Comparison of ENCODE assay signal across 14 cellular contexts in genomic region chr7:150875791-150876190, GRCh38. TPM values are rescaled to one million over a fixed set of nuclear protein-coding genes. Genes with fewer than 3 reads are reported as not detected.
A peak's percentile ranks its signal among the peaks of the same experiment; 100 is the strongest.
DNase-seq lines count a peak whose midpoint lies in the region; ATAC-seq, FAIRE-seq and TF ChIP-seq lines count a peak whose summit lies in the region.
"Had no signal": no experiment of that assay in that cellular context is flagged by ENCODE, and none has a peak within 500 bp of the region (broad histone marks: within the 10 kb centered on the region; RNA-seq: fewer than 3 reads in every experiment).

No MANE protein-coding gene starts in this region.

- peaks cover under 1% of the 10 kb centered on the region; the same call in 1 of the 3 replicates for H3K9me3 ChIP-seq in A549
- no peaks in the 10 kb centered on the region for H3K9me3 ChIP-seq in mammary epithelial cell (replicated peaks; ENCODE audit: insufficient read depth, low read length)
- H3K9me3 ChIP-seq in Peyer's patch, result peaks cover 0 to 2% (median 0%) of the 10 kb centered on the region in 4 donors

- POLR2A ChIA-PET in A549 (lab: Yijun Ruan, JAX), result no interaction called here
- POLR2A ChIA-PET in activated CD4-positive, alpha-beta T cell treated with anti-CD3 and anti-CD28 coated beads, Interleukin-2, amount 10 ng/mL, durations not matched to agents 7 days and 5 days (lab: Charles Lee), result no interaction called here

- no peaks in the 10 kb centered on the region for H3K27me3 ChIP-seq in mammary epithelial cell (ENCODE audit: insufficient read depth, low read length)
- H3K27me3 ChIP-seq in Peyer's patch, result no peaks in the 10 kb centered on the region
- H3K27me3 ChIP-seq: heart left ventricle, tibial nerve had no signal

- no peak for TF ChIP-seq POLR2A in A549 (IDR thresholded peaks at IDR 0.05; ENCODE audit: low read length)
- no peak for TF ChIP-seq POLR2A in NB4 (IDR thresholded peaks at IDR 0.05; ENCODE audit: extremely low read depth, insufficient read length)
- TF ChIP-seq POLR2A in Peyer's patch (IDR thresholded peaks at IDR 0.05), result no peak

- intact Hi-C loops in mammary epithelial cell (cut with micrococcal nuclease), result loop anchor here (2.0 to 5.0 kb wide), 2 partner anchors 112 to 427 kb away; no protein-coding TSS in a partner anchor

- TF ChIP-seq CTCF in A549 (IDR thresholded peaks at IDR 0.05) (no peak), NB4 (IDR thresholded peaks at IDR 0.05; ENCODE audit: low read depth, low read length) (peak; percentile 9), mammary epithelial cell (conservative IDR thresholded peaks at IDR 0.05 in 1 of 2, IDR thresholded peaks at IDR 0.05 in 1 of 2; ENCODE audit: extremely low read depth in 1 of 2, insufficient read depth in 1 of 2, low read depth in 1 of 2, low read length in 2 of 2) (peak; percentile 23 to 30), Peyer's patch (IDR thresholded peaks at IDR 0.05) (peak in 3 of 6 experiments; percentile 33 to 46 (median 38))

- BruUV-seq in mammary epithelial cell (replicated peaks; lab: Mats Ljungman, UMichigan), result no TSS peak

- no peak overlapping the region for H3K4me3 Mint-ChIP-seq in activated CD4-positive, alpha-beta T cell treated with anti-CD3 and anti-CD28 coated beads, Interleukin-2, amount 10 ng/mL, durations not matched to agents 7 days and 5 days
- H3K4me3 Mint-ChIP-seq: activated CD8-positive, alpha-beta T cell treated with anti-CD3 and anti-CD28 coated beads for 36 hours; activated naive CD8-positive, alpha-beta T cell had no signal

- no peak overlapping the region for H3K27ac Mint-ChIP-seq in activated CD4-positive, alpha-beta T cell treated with anti-CD3 and anti-CD28 coated beads, Interleukin-2, amount 10 ng/mL, durations not matched to agents 7 days and 5 days
- H3K27ac Mint-ChIP-seq: activated CD8-positive, alpha-beta T cell treated with anti-CD3 and anti-CD28 coated beads for 36 hours; activated naive CD8-positive, alpha-beta T cell had no signal

- H3K27ac ChIP-seq in A549 (no peak overlapping the region), mammary epithelial cell (ENCODE audit: insufficient read depth, low read depth, low read length) (no peak overlapping the region), Peyer's patch (no peak overlapping the region)
- H3K27ac ChIP-seq: heart left ventricle had no signal

- no peak overlapping the region for H3K4me3 ChIP-seq in A549
- no peak overlapping the region for H3K4me3 ChIP-seq in NB4 (ENCODE audit: low read depth, low read length)
- H3K4me3 ChIP-seq in mammary epithelial cell (replicated peaks in 1 of 3; ENCODE audit: insufficient read depth in 1 of 3, low read depth in 2 of 3, low read length in 3 of 3), result no peak overlapping the region
- no peak overlapping the region for H3K4me3 ChIP-seq in Peyer's patch
- H3K4me3 ChIP-seq: heart left ventricle, tibial nerve had no signal

- WGBS in A549 (ENCODE audit: missing lambda C conversion rate), result 22% methylated on average over 4 of the region's 4 CpGs
- WGBS in mammary epithelial cell (ENCODE audit: low coverage, missing lambda C conversion rate), result 66% methylated on average over 4 of the region's 4 CpGs

- H3K36me3 ChIP-seq in mammary epithelial cell (ENCODE audit: insufficient read depth, low read length) (no peaks in the 10 kb centered on the region), Peyer's patch (no peaks in the 10 kb centered on the region)
- H3K36me3 ChIP-seq: heart left ventricle, tibial nerve had no signal

- H4K20me1 ChIP-seq in mammary epithelial cell (ENCODE audit: insufficient read depth, low read length), result no peaks in the 10 kb centered on the region

- peaks cover 1% of the 10 kb centered on the region for H3K36me3 Mint-ChIP-seq in activated CD4-positive, alpha-beta T cell treated with anti-CD3 and anti-CD28 coated beads, Interleukin-2, amount 10 ng/mL, durations not matched to agents 7 days and 5 days (ENCODE audit: low read depth)

- in situ Hi-C loops in mammary epithelial cell (cut with MboI; ENCODE audit: low sequenced_read_pairs in 2 of 2), result no loop called here

- TF ChIP-seq EP300 in A549 (IDR thresholded peaks at IDR 0.05), result no peak

- H3K4me1 ChIP-seq in A549, result no peaks in the 10 kb centered on the region
- H3K4me1 ChIP-seq in mammary epithelial cell (ENCODE audit: insufficient read depth, low read length), result peaks cover 15% of the 10 kb centered on the region
- H3K4me1 ChIP-seq in Peyer's patch, result peaks cover 0 to 13% (median 2%) of the 10 kb centered on the region in 4 donors

- peak; percentile 71 to 74 for ATAC-seq in A549
- ATAC-seq: activated CD8-positive, alpha-beta T cell treated with anti-CD3 and anti-CD28 coated beads for 36 hours; heart left ventricle had no signal

- CTCF ChIA-PET in A549 (lab: Yijun Ruan, JAX) (interaction anchor here (0.6 to 3.9 kb wide), 5 partner anchors 10 to 1122 kb away, joined by 3 to 19 read pairs (median 3); no protein-coding TSS in a partner anchor), mammary epithelial cell (lab: Charles Lee; ENCODE audit: low non-redundant PET) (no interaction called here)
- CTCF ChIA-PET in activated CD4-positive, alpha-beta T cell treated with anti-CD3 and anti-CD28 coated beads, Interleukin-2, amount 10 ng/mL, durations not matched to agents 7 days and 5 days (lab: Charles Lee), result interaction anchor here (0.6 to 1.6 kb wide), 4 partner anchors 8 to 175 kb away, joined by 3 to 5 read pairs (median 4); no protein-coding TSS in a partner anchor

- peaks cover 21% of the 10 kb centered on the region for H3K9me3 Mint-ChIP-seq in activated CD4-positive, alpha-beta T cell treated with anti-CD3 and anti-CD28 coated beads, Interleukin-2, amount 10 ng/mL, durations not matched to agents 7 days and 5 days

- peaks cover 62% of the 10 kb centered on the region for H3K27me3 Mint-ChIP-seq in activated CD4-positive, alpha-beta T cell treated with anti-CD3 and anti-CD28 coated beads, Interleukin-2, amount 10 ng/mL, durations not matched to agents 7 days and 5 days

- no peaks in the 10 kb centered on the region for H3K79me2 ChIP-seq in mammary epithelial cell (ENCODE audit: insufficient read depth, low read length)

- H3K4me2 ChIP-seq in A549, result no peak overlapping the region
- H3K4me2 ChIP-seq in mammary epithelial cell (ENCODE audit: insufficient read depth, low read depth, low read length), result no peak overlapping the region

- DNase-seq in A549 (ENCODE audit: low read depth in 1 of 2, low spot score in 1 of 2) (peak; percentile 30 to 35), DMS114 treated with DMSO at 0.1 percent for 48 hours (lab: John Stamatoyannopoulos, UW; ENCODE audit: unreplicated experiment) (peak; percentile 3), NB4 (ENCODE audit: low read depth) (peak; percentile 41), mammary epithelial cell (no peak), Peyer's patch (no peak), NCI-H2081 treated with DMSO at 0.1 percent for 48 hours (lab: John Stamatoyannopoulos, UW) (no peak)
- no peak for DNase-seq in activated CD4-positive, CD25-positive, alpha-beta regulatory T cell (lab: John Stamatoyannopoulos, UW)
- no peak for DNase-seq in activated CD4-positive, alpha-beta T cell treated with anti-CD3 and anti-CD28 coated beads, Interleukin-2, amount 10 ng/mL, durations not matched to agents 7 days and 5 days
- DNase-seq: activated CD8-positive, alpha-beta T cell treated with anti-CD3 and anti-CD28 coated beads for 36 hours; dorsolateral prefrontal cortex; heart left ventricle; NCI-H187 had no signal

- FAIRE-seq in A549 (lab: Jason Lieb, UNC), result no peak

- TF ChIP-seq RAD21 in A549 (conservative IDR thresholded peaks at IDR 0.05 in 1 of 2, IDR thresholded peaks at IDR 0.05 in 1 of 2), result no peak

- H3K4me1 Mint-ChIP-seq in activated CD4-positive, alpha-beta T cell treated with anti-CD3 and anti-CD28 coated beads, Interleukin-2, amount 10 ng/mL, durations not matched to agents 7 days and 5 days, result peaks cover 3% of the 10 kb centered on the region

- no peak overlapping the region for H3K9ac ChIP-seq in mammary epithelial cell (ENCODE audit: insufficient read depth, low read length)

- dilution Hi-C loops in mammary epithelial cell (cut with HindIII; ENCODE audit: low sequenced_read_pairs), result loop anchor here (5.0 kb wide), 1 partner anchor 97 kb away; no protein-coding TSS in a partner anchor

- H2AFZ ChIP-seq in mammary epithelial cell (ENCODE audit: low read depth, low read length), result no peak overlapping the region

TF ChIP-seq in A549, 52 proteins besides CTCF, POLR2A, EP300 and RAD21:
- no peak for TF ChIP-seq RCOR1 (IDR thresholded peaks at IDR 0.05; ENCODE audit: low read depth, low read length)
- TF ChIP-seq HEYL (CRISPR knock-in tag; IDR thresholded peaks at IDR 0.05), result no peak
- no peak for TF ChIP-seq PBX3 (IDR thresholded peaks at IDR 0.05)
- no peak for TF ChIP-seq CHD4 (IDR thresholded peaks at IDR 0.05; ENCODE audit: borderline replicate concordance)
- no peak for TF ChIP-seq GATA3 (IDR thresholded peaks at IDR 0.05; ENCODE audit: borderline replicate concordance)
- TF ChIP-seq FOSB (CRISPR knock-in tag; IDR thresholded peaks at IDR 0.05), result no peak

RNA-seq across cellular contexts. Expression of gene AOC1, which starts 23.5 kb away (rescaled TPM):
- not detected in 2 replicates for polyA plus RNA-seq in A549 (2011; rRNA removed)
- polyA plus RNA-seq in A549 (2012; cell fraction: cytosol; rRNA removed), result not detected in 2 replicates
- polyA plus RNA-seq in A549 (2012; cell fraction: nucleus; rRNA removed), result not detected in 2 replicates
- not detected in 3 replicates for polyA plus RNA-seq in A549 (2017; fragmentation: RNase III; extraction: RNeasy Plus Mini Kit Qiagen cat#74134 plus additional on column Dnase treatment)
- not detected in 2 replicates for polyA minus RNA-seq in A549 (2011; rRNA and poly(A)+ RNA removed)
- not detected for total RNA-seq in mammary epithelial cell
- not detected for polyA plus RNA-seq in mammary epithelial cell
- not detected for polyA minus RNA-seq in mammary epithelial cell
- total RNA-seq in activated CD4-positive, alpha-beta T cell treated with anti-CD3 and anti-CD28 coated beads, Interleukin-2, amount 10 ng/mL, durations not matched to agents 7 days and 5 days, result not detected
- 1,000 to 10,000 TPM in 2 of 4 donors, 100 to 1,000 TPM in 1, 1 to 10 TPM in 1; 9.1 to 1,314 (median 833) TPM for total RNA-seq in Peyer's patch
- total RNA-seq: activated CD8-positive, alpha-beta T cell treated with anti-CD3 and anti-CD28 coated beads for 36 hours; tibial nerve had no signal

Comparison
In these comparisons a context has a peak if more than half of its experiments do, and no peak if none do; other contexts are left out.
1. DNase-seq: peak in A549 (2 of 2), DMS114 treated with DMSO at 0.1 percent for 48 hours (single experiment) and NB4 (single experiment); none in mammary epithelial cell (single experiment), activated CD4-positive, CD25-positive, alpha-beta regulatory T cell (0 of 4), activated CD4-positive, alpha-beta T cell treated with anti-CD3 and anti-CD28 coated beads, Interleukin-2, amount 10 ng/mL, durations not matched to agents 7 days and 5 days (single experiment), Peyer's patch (0 of 3) and NCI-H2081 treated with DMSO at 0.1 percent for 48 hours (single experiment).
2. RNA of gene AOC1, which starts 23.5 kb away (total RNA-seq): 9.1 to 1,314 TPM in Peyer's patch; not detected in mammary epithelial cell and not detected in activated CD4-positive, alpha-beta T cell treated with anti-CD3 and anti-CD28 coated beads, Interleukin-2, amount 10 ng/mL, durations not matched to agents 7 days and 5 days; every median in the first group is over 10 times any median in the second.